ENCODE assay signal across 1 cellular context in genomic region chr17:7687908-7688807, GRCh38.
A peak's percentile ranks its signal among the peaks of the same experiment; 100 is the strongest.
TF ChIP-seq lines count a peak whose summit lies in the region.

Gene WRAP53 (plus strand): TSS chr17:7688477. CDS start chr17:7688649, 172 bp downstream.

TF ChIP-seq in HepG2, 621 proteins besides CTCF, POLR2A, EP300 and RAD21 (continued from another document and continues in another):
- TF ChIP-seq CEBPZ (IDR thresholded peaks at IDR 0.05; ENCODE audit: low read length) (no peak), DZIP1 (CRISPR knock-in tag; IDR thresholded peaks at IDR 0.05) (no peak), ZNF430 (CRISPR knock-in tag; IDR thresholded peaks at IDR 0.05) (no peak), FOXA1 (IDR thresholded peaks at IDR 0.05) (no peak), FOXA1 (CRISPR knock-in tag; IDR thresholded peaks at IDR 0.05) (peak; percentile 4; the same call in 1 of the 2 replicates), ZNF619 (CRISPR knock-in tag; IDR thresholded peaks at IDR 0.05) (no peak), POLR2G (IDR thresholded peaks at IDR 0.05; ENCODE audit: low read depth, low read length) (peak; percentile 87), ZNF441 (CRISPR knock-in tag; IDR thresholded peaks at IDR 0.05; ENCODE audit: borderline replicate concordance) (no peak), ARNTL (CRISPR knock-in tag; IDR thresholded peaks at IDR 0.05) (no peak), ZNF75D (CRISPR knock-in tag; IDR thresholded peaks at IDR 0.05; ENCODE audit: borderline replicate concordance) (no peak), ZNF580 (CRISPR knock-in tag; IDR thresholded peaks at IDR 0.05; ENCODE audit: borderline replicate concordance, low read depth) (no peak), ZNF616 (CRISPR knock-in tag; IDR thresholded peaks at IDR 0.05; ENCODE audit: low read depth) (no peak), ZNF326 (CRISPR knock-in tag; IDR thresholded peaks at IDR 0.05; ENCODE audit: borderline replicate concordance) (no peak), ZSCAN20 (CRISPR knock-in tag; IDR thresholded peaks at IDR 0.05; ENCODE audit: borderline replicate concordance) (no peak), NFAT5 (CRISPR knock-in tag; IDR thresholded peaks at IDR 0.05) (no peak), SAP130 (CRISPR knock-in tag; IDR thresholded peaks at IDR 0.05; ENCODE audit: low read depth) (peak; percentile 96), TEAD3 (CRISPR knock-in tag; optimal IDR thresholded peaks at IDR 0.05; ENCODE audit: borderline replicate concordance) (peak; percentile 33), TGIF2 (CRISPR knock-in tag; IDR thresholded peaks at IDR 0.05) (no peak; the same call in 1 of the 2 replicates), ZSCAN30 (CRISPR knock-in tag; IDR thresholded peaks at IDR 0.05) (no peak), U2AF2 (IDR thresholded peaks at IDR 0.05; ENCODE audit: low read depth, low read length) (no peak), PCBP1 (IDR thresholded peaks at IDR 0.05; ENCODE audit: borderline replicate concordance, low read depth, low read length) (no peak), ARID5B (CRISPR knock-in tag; IDR thresholded peaks at IDR 0.05) (no peak; the same call in 1 of the 2 replicates), AGO2 (optimal IDR thresholded peaks at IDR 0.05; ENCODE audit: low read depth, low read length) (peak; percentile 22), NR0B2 (CRISPR knock-in tag; IDR thresholded peaks at IDR 0.05) (no peak), MNT (IDR thresholded peaks at IDR 0.05) (no peak), ZNF431 (CRISPR knock-in tag; IDR thresholded peaks at IDR 0.05; ENCODE audit: borderline replicate concordance, low read depth) (no peak), HMGXB3 (CRISPR knock-in tag; IDR thresholded peaks at IDR 0.05; ENCODE audit: borderline replicate concordance) (peak; percentile 66; the same call in 1 of the 2 replicates), THAP8 (CRISPR knock-in tag; IDR thresholded peaks at IDR 0.05; ENCODE audit: borderline replicate concordance) (no peak; the same call in 1 of the 2 replicates), ZNF10 (CRISPR knock-in tag; IDR thresholded peaks at IDR 0.05; ENCODE audit: borderline replicate concordance, low read depth) (no peak), CCAR2 (optimal IDR thresholded peaks at IDR 0.05; ENCODE audit: low read depth, low read length) (no peak), THAP11 (CRISPR knock-in tag; IDR thresholded peaks at IDR 0.05) (peak; percentile 99), FOSL2 (CRISPR knock-in tag; IDR thresholded peaks at IDR 0.05) (peak; percentile 12; the same call in 1 of the 2 replicates), MED8 (CRISPR knock-in tag; IDR thresholded peaks at IDR 0.05; ENCODE audit: insufficient replicate concordance) (no peak), ZFAT (CRISPR knock-in tag; conservative IDR thresholded peaks at IDR 0.05) (no peak), ZNF749 (CRISPR knock-in tag; IDR thresholded peaks at IDR 0.05; ENCODE audit: borderline replicate concordance) (no peak)
